ENCODE assay signal across 24 cellular contexts in genomic region chr4:11105715-11106114, GRCh38.
"Had no signal": no experiment of that assay in that cellular context is flagged by ENCODE, and none has a peak within 500 bp of the region (broad histone marks: within the 10 kb centered on the region; RNA-seq: fewer than 3 reads in every experiment).

No MANE protein-coding gene starts in this region.

- H3K4me3 Mint-ChIP-seq: memory B cell; mesothelial cell of epicardium; natural killer cell treated with Interleukin-12 subunit alpha and Interleukin-12 subunit beta and Interleukin-15 and Interleukin-18, amount 100 ng/mL, for 72 hours; neural progenitor cell had no signal

- H3K27ac Mint-ChIP-seq: memory B cell; mesothelial cell of epicardium; natural killer cell treated with Interleukin-12 subunit alpha and Interleukin-12 subunit beta and Interleukin-15 and Interleukin-18, amount 100 ng/mL, for 72 hours; neural progenitor cell had no signal

- H3K4me1 Mint-ChIP-seq: neural progenitor cell had no signal

- H2AFZ ChIP-seq: hepatocyte, neural progenitor cell had no signal

- ATAC-seq: lower lobe of right lung had no signal

- H3K4me1 ChIP-seq: left ventricle myocardium inferior, lower lobe of right lung, right atrium auricular region, sigmoid colon, transverse colon had no signal

- H3K9me3 ChIP-seq: lower lobe of right lung, ovary, right atrium auricular region, sigmoid colon, stomach, thoracic aorta, transverse colon had no signal

- H3K4me3 ChIP-seq: dorsolateral prefrontal cortex, hepatocyte, left ventricle myocardium inferior, lower lobe of right lung, neural progenitor cell, ovary, right atrium auricular region, sigmoid colon, skin epidermis, stomach, thoracic aorta, transverse colon had no signal

- DNase-seq: cortex of kidney; dorsolateral prefrontal cortex; effector CD8-positive, alpha-beta T cell; foreskin melanocyte; head of caudate nucleus; kidney; left cardiac atrium; left ventricle myocardium inferior; lower lobe of right lung; nucleus accumbens; ovary; sigmoid colon; stimulated activated CD4-positive, alpha-beta T cell treated with anti-CD3 and anti-CD28 coated beads, Interleukin-12 subunit alpha, Interleukin-12 subunit beta, amount 100 ng/mL, for 4 hours; stomach; substantia nigra; transverse colon had no signal

- H3K27me3 Mint-ChIP-seq: memory B cell; natural killer cell treated with Interleukin-12 subunit alpha and Interleukin-12 subunit beta and Interleukin-15 and Interleukin-18, amount 100 ng/mL, for 72 hours had no signal

- H3K9ac ChIP-seq: neural progenitor cell had no signal

- H3K36me3 ChIP-seq: left ventricle myocardium inferior, lower lobe of right lung, neural progenitor cell, ovary, right atrium auricular region, sigmoid colon, stomach, thoracic aorta, transverse colon had no signal

- H3K27me3 ChIP-seq: dorsolateral prefrontal cortex, hepatocyte, neural progenitor cell, ovary, right atrium auricular region, sigmoid colon, stomach, transverse colon had no signal

- H3K4me2 ChIP-seq: hepatocyte, neural progenitor cell had no signal

- H3K27ac ChIP-seq: dorsolateral prefrontal cortex, hepatocyte, left ventricle myocardium inferior, lower lobe of right lung, neural progenitor cell, ovary, right atrium auricular region, sigmoid colon, skin epidermis, stomach, thoracic aorta, transverse colon had no signal

- H3K9me3 Mint-ChIP-seq: natural killer cell treated with Interleukin-12 subunit alpha and Interleukin-12 subunit beta and Interleukin-15 and Interleukin-18, amount 100 ng/mL, for 72 hours had no signal

- H3K79me2 ChIP-seq: hepatocyte had no signal
